Comparison of ENCODE assay signal across 22 cellular contexts in genomic region chr12:93275589-93275988, GRCh38.
"Had no signal": no experiment of that assay in that cellular context is flagged by ENCODE, and none has a peak within 500 bp of the region (broad histone marks: within the 10 kb centered on the region; RNA-seq: fewer than 3 reads in every experiment).

No MANE protein-coding gene starts in this region.

- H3K27ac ChIP-seq: neural progenitor cell, stomach, thyroid gland had no signal

- H3K4me3 Mint-ChIP-seq: effector memory CD8-positive, alpha-beta T cell; memory B cell; natural killer cell; neural progenitor cell had no signal

- H3K27me3 Mint-ChIP-seq: memory B cell had no signal

- H3K4me2 ChIP-seq: neural progenitor cell, smooth muscle cell had no signal

- H3K9me3 ChIP-seq: stomach, thyroid gland had no signal

- DNase-seq: cerebellar nuclear complex; cortex of kidney; effector memory CD8-positive, alpha-beta T cell; head of caudate nucleus; natural killer cell; nucleus accumbens; retina; stimulated activated CD4-positive, alpha-beta T cell treated with anti-CD3 and anti-CD28 coated beads, Interleukin-12 subunit alpha, Interleukin-12 subunit beta, amount 100 ng/mL, for 4 hours; stimulated activated CD4-positive, alpha-beta T cell treated with anti-CD3 and anti-CD28 coated beads, Interleukin-1b, Interleukin-23, amount 100 ng/mL, for 48 hours; stimulated activated CD4-positive, alpha-beta T cell treated with anti-CD3 and anti-CD28 coated beads, Interleukin-4, amount 100 ng/mL, for 1 hour; stimulated activated CD8-positive, alpha-beta memory T cell treated with anti-CD3 and anti-CD28 coated beads, Interleukin-4, amount 100 ng/mL, for 48 hours; stimulated activated naive CD4-positive, alpha-beta T cell treated with Interleukin-2 at 50 U/mL for 16 hours; stomach; thyroid gland; trophoblast cell had no signal

- H3K4me1 ChIP-seq: stomach, thyroid gland had no signal

- ATAC-seq: effector memory CD8-positive, alpha-beta T cell; natural killer cell; sciatic nerve had no signal

- H3K4me1 Mint-ChIP-seq: memory B cell had no signal

- H3K9me3 Mint-ChIP-seq: effector memory CD8-positive, alpha-beta T cell; memory B cell; natural killer cell had no signal

- H3K9ac ChIP-seq: neural progenitor cell had no signal

- FAIRE-seq: frontal cortex, keratinocyte had no signal

- H3K27ac Mint-ChIP-seq: effector memory CD8-positive, alpha-beta T cell; memory B cell; natural killer cell had no signal

- H3K4me3 ChIP-seq: lung, neural progenitor cell, smooth muscle cell, stomach, thyroid gland had no signal

- H3K27me3 ChIP-seq: neural progenitor cell, stomach, thyroid gland had no signal

- H3K36me3 Mint-ChIP-seq: memory B cell, natural killer cell, neural progenitor cell had no signal

- H2AFZ ChIP-seq: neural progenitor cell had no signal

- H3K36me3 ChIP-seq: neural progenitor cell, stomach, thyroid gland had no signal
